1 cellular context compared by ENCODE assay signal in the genomic region with DNA sequence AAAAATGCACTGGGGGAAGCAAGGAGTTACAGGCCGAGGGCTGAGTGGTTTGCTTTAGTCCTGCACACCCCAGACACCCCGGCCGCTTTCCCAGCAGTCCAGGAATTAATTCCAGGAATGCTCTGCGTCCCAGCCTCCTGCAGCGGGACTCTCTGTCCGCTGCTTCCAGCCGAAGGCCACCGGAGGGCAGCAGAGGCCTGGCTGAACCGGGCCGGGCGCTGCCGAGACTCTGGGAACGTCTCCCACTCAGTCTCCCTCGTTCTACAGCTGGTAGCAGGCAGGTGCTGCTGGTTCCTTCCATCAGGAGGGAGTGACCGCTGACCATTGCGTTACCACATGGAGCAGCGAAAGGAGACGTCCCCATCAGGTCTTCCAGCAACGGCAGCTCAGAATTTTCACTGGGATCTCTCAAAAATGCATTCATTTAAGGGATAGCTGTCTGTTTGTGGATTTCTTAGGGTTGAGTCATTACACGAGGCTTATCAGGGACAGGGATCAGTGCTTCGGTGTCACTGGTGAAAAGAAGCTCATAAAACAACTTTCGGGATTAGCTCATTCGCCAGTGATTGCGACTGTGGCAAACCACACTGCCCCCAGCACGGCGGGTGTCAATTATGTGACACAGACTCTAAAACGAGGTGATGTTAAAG.
TF ChIP-seq lines count a peak whose summit lies in the region.

No MANE protein-coding gene starts in this region.

TF ChIP-seq in HEK293, 187 proteins besides CTCF, POLR2A, EP300 and RAD21 (continued from another document):
- TF ChIP-seq ZNF48 (tag by site-specific recombination; IDR thresholded peaks at IDR 0.05) (no peak), GLIS1 (tag by site-specific recombination; IDR thresholded peaks at IDR 0.05) (peak; percentile 87), ZNF664 (tag by site-specific recombination; IDR thresholded peaks at IDR 0.05) (0 out of 2 replicates have a peak, but pooled peaks have one; percentile 31), ZNF157 (tag by site-specific recombination; IDR thresholded peaks at IDR 0.05) (no peak), ZNF138 (tag by site-specific recombination; IDR thresholded peaks at IDR 0.05; ENCODE audit: borderline replicate concordance) (no peak), ZNF571 (tag by site-specific recombination; IDR thresholded peaks at IDR 0.05) (no peak), GLIS2 (tag by site-specific recombination; IDR thresholded peaks at IDR 0.05) (peak; percentile 30), ZNF544 (tag by site-specific recombination; IDR thresholded peaks at IDR 0.05) (no peak), ZFP69B (tag by site-specific recombination; IDR thresholded peaks at IDR 0.05) (peak; percentile 64; the same call in 1 of the 2 replicates), ZNF701 (tag by site-specific recombination; IDR thresholded peaks at IDR 0.05) (no peak), HOXD13 (CRISPR knock-in tag; IDR thresholded peaks at IDR 0.05; ENCODE audit: borderline replicate concordance) (peak; percentile 97), ZBTB7A (tag by site-specific recombination; IDR thresholded peaks at IDR 0.05; ENCODE audit: low read depth) (0 out of 2 replicates have a peak, but pooled peaks have one; percentile 58), ZBTB21 (tag by site-specific recombination; IDR thresholded peaks at IDR 0.05) (peak; percentile 76; the same call in 1 of the 2 replicates), OSR2 (tag by site-specific recombination; IDR thresholded peaks at IDR 0.05) (peak; percentile 96), ZNF777 (tag by site-specific recombination; IDR thresholded peaks at IDR 0.05; ENCODE audit: borderline replicate concordance) (no peak), ZFHX2 (tag by site-specific recombination; conservative IDR thresholded peaks at IDR 0.05) (peak; percentile 49), WT1 (tag by site-specific recombination; IDR thresholded peaks at IDR 0.05) (peak; percentile 61), ZNF16 (tag by site-specific recombination; IDR thresholded peaks at IDR 0.05; ENCODE audit: low read depth) (no peak), ZNF670 (tag by site-specific recombination; IDR thresholded peaks at IDR 0.05; ENCODE audit: low read depth) (no peak), ZNF302 (tag by site-specific recombination; IDR thresholded peaks at IDR 0.05; ENCODE audit: low read depth) (no peak), SCRT2 (tag by site-specific recombination; IDR thresholded peaks at IDR 0.05) (peak; percentile 34; the same call in 1 of the 2 replicates), HOXC10 (CRISPR knock-in tag; IDR thresholded peaks at IDR 0.05) (peak; percentile 82; the same call in 1 of the 2 replicates)
- TF ChIP-seq, protein P1, sequence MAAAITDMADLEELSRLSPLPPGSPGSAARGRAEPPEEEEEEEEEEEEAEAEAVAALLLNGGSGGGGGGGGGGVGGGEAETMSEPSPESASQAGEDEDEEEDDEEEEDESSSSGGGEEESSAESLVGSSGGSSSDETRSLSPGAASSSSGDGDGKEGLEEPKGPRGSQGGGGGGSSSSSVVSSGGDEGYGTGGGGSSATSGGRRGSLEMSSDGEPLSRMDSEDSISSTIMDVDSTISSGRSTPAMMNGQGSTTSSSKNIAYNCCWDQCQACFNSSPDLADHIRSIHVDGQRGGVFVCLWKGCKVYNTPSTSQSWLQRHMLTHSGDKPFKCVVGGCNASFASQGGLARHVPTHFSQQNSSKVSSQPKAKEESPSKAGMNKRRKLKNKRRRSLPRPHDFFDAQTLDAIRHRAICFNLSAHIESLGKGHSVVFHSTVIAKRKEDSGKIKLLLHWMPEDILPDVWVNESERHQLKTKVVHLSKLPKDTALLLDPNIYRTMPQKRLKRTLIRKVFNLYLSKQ (tag by site-specific recombination; IDR thresholded peaks at IDR 0.05; ENCODE audit: borderline replicate concordance) = no peak
- TF ChIP-seq, protein P2, sequence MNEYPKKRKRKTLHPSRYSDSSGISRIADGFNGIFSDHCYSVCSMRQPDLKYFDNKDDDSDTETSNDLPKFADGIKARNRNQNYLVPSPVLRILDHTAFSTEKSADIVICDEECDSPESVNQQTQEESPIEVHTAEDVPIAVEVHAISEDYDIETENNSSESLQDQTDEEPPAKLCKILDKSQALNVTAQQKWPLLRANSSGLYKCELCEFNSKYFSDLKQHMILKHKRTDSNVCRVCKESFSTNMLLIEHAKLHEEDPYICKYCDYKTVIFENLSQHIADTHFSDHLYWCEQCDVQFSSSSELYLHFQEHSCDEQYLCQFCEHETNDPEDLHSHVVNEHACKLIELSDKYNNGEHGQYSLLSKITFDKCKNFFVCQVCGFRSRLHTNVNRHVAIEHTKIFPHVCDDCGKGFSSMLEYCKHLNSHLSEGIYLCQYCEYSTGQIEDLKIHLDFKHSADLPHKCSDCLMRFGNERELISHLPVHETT (tag by site-specific recombination; IDR thresholded peaks at IDR 0.05) = peak; percentile 94
- TF ChIP-seq, protein P3, sequence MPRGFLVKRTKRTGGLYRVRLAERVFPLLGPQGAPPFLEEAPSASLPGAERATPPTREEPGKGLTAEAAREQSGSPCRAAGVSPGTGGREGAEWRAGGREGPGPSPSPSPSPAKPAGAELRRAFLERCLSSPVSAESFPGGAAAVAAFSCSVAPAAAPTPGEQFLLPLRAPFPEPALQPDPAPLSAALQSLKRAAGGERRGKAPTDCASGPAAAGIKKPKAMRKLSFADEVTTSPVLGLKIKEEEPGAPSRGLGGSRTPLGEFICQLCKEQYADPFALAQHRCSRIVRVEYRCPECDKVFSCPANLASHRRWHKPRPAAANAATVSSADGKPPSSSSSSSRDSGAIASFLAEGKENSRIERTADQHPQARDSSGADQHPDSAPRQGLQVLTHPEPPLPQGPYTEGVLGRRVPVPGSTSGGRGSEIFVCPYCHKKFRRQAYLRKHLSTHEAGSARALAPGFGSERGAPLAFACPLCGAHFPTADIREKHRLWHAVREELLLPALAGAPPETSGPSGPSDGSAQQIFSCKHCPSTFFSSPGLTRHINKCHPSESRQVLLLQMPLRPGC (tag by site-specific recombination; IDR thresholded peaks at IDR 0.05) = peak; percentile 91
- TF ChIP-seq, protein P4, sequence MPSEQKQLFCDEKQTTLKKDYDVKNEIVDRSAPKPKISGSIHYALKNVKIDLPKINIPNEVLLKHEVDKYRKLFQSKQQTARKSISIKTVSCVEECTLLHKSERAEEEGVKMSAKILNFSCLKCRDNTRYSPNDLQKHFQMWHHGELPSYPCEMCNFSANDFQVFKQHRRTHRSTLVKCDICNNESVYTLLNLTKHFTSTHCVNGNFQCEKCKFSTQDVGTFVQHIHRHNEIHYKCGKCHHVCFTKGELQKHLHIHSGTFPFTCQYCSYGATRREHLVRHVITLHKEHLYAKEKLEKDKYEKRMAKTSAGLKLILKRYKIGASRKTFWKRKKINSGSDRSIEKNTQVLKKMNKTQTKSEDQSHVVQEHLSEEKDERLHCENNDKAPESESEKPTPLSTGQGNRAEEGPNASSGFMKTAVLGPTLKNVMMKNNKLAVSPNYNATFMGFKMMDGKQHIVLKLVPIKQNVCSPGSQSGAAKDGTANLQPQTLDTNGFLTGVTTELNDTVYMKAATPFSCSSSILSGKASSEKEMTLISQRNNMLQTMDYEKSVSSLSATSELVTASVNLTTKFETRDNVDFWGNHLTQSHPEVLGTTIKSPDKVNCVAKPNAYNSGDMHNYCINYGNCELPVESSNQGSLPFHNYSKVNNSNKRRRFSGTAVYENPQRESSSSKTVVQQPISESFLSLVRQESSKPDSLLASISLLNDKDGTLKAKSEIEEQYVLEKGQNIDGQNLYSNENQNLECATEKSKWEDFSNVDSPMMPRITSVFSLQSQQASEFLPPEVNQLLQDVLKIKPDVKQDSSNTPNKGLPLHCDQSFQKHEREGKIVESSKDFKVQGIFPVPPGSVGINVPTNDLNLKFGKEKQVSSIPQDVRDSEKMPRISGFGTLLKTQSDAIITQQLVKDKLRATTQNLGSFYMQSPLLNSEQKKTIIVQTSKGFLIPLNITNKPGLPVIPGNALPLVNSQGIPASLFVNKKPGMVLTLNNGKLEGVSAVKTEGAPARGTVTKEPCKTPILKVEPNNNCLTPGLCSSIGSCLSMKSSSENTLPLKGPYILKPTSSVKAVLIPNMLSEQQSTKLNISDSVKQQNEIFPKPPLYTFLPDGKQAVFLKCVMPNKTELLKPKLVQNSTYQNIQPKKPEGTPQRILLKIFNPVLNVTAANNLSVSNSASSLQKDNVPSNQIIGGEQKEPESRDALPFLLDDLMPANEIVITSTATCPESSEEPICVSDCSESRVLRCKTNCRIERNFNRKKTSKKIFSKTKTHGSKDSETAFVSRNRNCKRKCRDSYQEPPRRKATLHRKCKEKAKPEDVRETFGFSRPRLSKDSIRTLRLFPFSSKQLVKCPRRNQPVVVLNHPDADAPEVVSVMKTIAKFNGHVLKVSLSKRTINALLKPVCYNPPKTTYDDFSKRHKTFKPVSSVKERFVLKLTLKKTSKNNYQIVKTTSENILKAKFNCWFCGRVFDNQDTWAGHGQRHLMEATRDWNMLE (tag by site-specific recombination; conservative IDR thresholded peaks at IDR 0.05; ENCODE audit: low read depth) = peak; percentile 38; the same call in 1 of the 2 replicates
- TF ChIP-seq, protein P5, sequence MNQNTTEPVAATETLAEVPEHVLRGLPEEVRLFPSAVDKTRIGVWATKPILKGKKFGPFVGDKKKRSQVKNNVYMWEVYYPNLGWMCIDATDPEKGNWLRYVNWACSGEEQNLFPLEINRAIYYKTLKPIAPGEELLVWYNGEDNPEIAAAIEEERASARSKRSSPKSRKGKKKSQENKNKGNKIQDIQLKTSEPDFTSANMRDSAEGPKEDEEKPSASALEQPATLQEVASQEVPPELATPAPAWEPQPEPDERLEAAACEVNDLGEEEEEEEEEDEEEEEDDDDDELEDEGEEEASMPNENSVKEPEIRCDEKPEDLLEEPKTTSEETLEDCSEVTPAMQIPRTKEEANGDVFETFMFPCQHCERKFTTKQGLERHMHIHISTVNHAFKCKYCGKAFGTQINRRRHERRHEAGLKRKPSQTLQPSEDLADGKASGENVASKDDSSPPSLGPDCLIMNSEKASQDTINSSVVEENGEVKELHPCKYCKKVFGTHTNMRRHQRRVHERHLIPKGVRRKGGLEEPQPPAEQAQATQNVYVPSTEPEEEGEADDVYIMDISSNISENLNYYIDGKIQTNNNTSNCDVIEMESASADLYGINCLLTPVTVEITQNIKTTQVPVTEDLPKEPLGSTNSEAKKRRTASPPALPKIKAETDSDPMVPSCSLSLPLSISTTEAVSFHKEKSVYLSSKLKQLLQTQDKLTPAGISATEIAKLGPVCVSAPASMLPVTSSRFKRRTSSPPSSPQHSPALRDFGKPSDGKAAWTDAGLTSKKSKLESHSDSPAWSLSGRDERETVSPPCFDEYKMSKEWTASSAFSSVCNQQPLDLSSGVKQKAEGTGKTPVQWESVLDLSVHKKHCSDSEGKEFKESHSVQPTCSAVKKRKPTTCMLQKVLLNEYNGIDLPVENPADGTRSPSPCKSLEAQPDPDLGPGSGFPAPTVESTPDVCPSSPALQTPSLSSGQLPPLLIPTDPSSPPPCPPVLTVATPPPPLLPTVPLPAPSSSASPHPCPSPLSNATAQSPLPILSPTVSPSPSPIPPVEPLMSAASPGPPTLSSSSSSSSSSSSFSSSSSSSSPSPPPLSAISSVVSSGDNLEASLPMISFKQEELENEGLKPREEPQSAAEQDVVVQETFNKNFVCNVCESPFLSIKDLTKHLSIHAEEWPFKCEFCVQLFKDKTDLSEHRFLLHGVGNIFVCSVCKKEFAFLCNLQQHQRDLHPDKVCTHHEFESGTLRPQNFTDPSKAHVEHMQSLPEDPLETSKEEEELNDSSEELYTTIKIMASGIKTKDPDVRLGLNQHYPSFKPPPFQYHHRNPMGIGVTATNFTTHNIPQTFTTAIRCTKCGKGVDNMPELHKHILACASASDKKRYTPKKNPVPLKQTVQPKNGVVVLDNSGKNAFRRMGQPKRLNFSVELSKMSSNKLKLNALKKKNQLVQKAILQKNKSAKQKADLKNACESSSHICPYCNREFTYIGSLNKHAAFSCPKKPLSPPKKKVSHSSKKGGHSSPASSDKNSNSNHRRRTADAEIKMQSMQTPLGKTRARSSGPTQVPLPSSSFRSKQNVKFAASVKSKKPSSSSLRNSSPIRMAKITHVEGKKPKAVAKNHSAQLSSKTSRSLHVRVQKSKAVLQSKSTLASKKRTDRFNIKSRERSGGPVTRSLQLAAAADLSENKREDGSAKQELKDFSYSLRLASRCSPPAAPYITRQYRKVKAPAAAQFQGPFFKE (tag by site-specific recombination; IDR thresholded peaks at IDR 0.05; ENCODE audit: borderline replicate concordance) = no peak
- TF ChIP-seq, protein P6, sequence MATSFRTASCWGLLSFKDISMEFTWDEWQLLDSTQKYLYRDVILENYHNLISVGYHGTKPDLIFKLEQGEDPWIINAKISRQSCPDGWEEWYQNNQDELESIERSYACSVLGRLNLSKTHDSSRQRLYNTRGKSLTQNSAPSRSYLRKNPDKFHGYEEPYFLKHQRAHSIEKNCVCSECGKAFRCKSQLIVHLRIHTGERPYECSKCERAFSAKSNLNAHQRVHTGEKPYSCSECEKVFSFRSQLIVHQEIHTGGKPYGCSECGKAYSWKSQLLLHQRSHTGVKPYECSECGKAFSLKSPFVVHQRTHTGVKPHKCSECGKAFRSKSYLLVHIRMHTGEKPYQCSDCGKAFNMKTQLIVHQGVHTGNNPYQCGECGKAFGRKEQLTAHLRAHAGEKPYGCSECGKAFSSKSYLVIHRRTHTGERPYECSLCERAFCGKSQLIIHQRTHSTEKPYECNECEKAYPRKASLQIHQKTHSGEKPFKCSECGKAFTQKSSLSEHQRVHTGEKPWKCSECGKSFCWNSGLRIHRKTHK (tag by site-specific recombination; IDR thresholded peaks at IDR 0.05) = no peak
- TF ChIP-seq, protein P7, sequence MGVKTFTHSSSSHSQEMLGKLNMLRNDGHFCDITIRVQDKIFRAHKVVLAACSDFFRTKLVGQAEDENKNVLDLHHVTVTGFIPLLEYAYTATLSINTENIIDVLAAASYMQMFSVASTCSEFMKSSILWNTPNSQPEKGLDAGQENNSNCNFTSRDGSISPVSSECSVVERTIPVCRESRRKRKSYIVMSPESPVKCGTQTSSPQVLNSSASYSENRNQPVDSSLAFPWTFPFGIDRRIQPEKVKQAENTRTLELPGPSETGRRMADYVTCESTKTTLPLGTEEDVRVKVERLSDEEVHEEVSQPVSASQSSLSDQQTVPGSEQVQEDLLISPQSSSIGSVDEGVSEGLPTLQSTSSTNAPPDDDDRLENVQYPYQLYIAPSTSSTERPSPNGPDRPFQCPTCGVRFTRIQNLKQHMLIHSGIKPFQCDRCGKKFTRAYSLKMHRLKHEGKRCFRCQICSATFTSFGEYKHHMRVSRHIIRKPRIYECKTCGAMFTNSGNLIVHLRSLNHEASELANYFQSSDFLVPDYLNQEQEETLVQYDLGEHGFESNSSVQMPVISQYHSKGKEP (tag by site-specific recombination; IDR thresholded peaks at IDR 0.05) = peak; percentile 53; the same call in 1 of the 2 replicates
- TF ChIP-seq, protein P8, sequence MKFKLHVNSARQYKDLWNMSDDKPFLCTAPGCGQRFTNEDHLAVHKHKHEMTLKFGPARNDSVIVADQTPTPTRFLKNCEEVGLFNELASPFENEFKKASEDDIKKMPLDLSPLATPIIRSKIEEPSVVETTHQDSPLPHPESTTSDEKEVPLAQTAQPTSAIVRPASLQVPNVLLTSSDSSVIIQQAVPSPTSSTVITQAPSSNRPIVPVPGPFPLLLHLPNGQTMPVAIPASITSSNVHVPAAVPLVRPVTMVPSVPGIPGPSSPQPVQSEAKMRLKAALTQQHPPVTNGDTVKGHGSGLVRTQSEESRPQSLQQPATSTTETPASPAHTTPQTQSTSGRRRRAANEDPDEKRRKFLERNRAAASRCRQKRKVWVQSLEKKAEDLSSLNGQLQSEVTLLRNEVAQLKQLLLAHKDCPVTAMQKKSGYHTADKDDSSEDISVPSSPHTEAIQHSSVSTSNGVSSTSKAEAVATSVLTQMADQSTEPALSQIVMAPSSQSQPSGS (tag by site-specific recombination; IDR thresholded peaks at IDR 0.05; ENCODE audit: low read depth) = peak; percentile 85
